13 cellular contexts compared by ENCODE assay signal in genomic region chr3:59978979-59979378, GRCh38.
DNase-seq lines count a peak whose midpoint lies in the region; ATAC-seq, FAIRE-seq and TF ChIP-seq lines count a peak whose summit lies in the region.
"Had no signal": no experiment of that assay in that cellular context is flagged by ENCODE, and none has a peak within 500 bp of the region (broad histone marks: within the 10 kb centered on the region; RNA-seq: fewer than 3 reads in every experiment).

No MANE protein-coding gene starts in this region.

- H3K27ac ChIP-seq in pancreas (no peak overlapping the region), mesenchymal stem cell (ENCODE audit: low read length, poor library complexity, severe bottlenecking) (no peak overlapping the region)

- H3K14ac ChIP-seq in mesenchymal stem cell (ENCODE audit: low read length in 2 of 2) = no peak overlapping the region

- H2BK12ac ChIP-seq in mesenchymal stem cell (ENCODE audit: low read length in 2 of 2) = no peak overlapping the region

- no peak overlapping the region for H2AK5ac ChIP-seq in mesenchymal stem cell (ENCODE audit: low read length, severe bottlenecking)

- no peak overlapping the region for H3K4ac ChIP-seq in mesenchymal stem cell (ENCODE audit: low read depth in 1 of 2, low read length in 2 of 2)

- no peak overlapping the region for H2BK120ac ChIP-seq in mesenchymal stem cell (ENCODE audit: low read depth, low read length)

- no peak overlapping the region for H4K91ac ChIP-seq in mesenchymal stem cell (ENCODE audit: low read length)

- no peak for FAIRE-seq in pancreas (lab: Jason Lieb, UNC)
- FAIRE-seq: frontal cortex, HepG2 had no signal

- no peak overlapping the region for H3K18ac ChIP-seq in mesenchymal stem cell (ENCODE audit: low read depth in 1 of 2, low read length in 2 of 2)

- H3K9me3 ChIP-seq in pancreas (no peaks in the 10 kb centered on the region), mesenchymal stem cell (ENCODE audit: control insufficient read depth, low read length) (peaks cover 3% of the 10 kb centered on the region)

- H3K4me1 ChIP-seq in pancreas (no peaks in the 10 kb centered on the region), mesenchymal stem cell (ENCODE audit: control insufficient read depth, insufficient read depth, low read depth, low read length) (no peaks in the 10 kb centered on the region)

- peak; percentile 54 for DNase-seq in stimulated activated CD4-positive, alpha-beta T cell treated with anti-CD3 and anti-CD28 coated beads, Interleukin-15, amount 100 ng/mL, for 24 hours
- no peak for DNase-seq in pancreas
- no peak for DNase-seq in NCI-H2227 treated with DMSO at 0.1 percent for 48 hours (lab: John Stamatoyannopoulos, UW)
- DNase-seq in mesenchymal stem cell = no peak
- DNase-seq: activated CD8-positive, alpha-beta memory T cell treated with anti-CD3 and anti-CD28 coated beads, Interleukin-2, amount 10 ng/mL, durations not matched to agents 7 days and 5 days; DMS79 treated with DMSO at 0.1 percent for 48 hours; NCI-H2107; SIG-M5 had no signal

- TF ChIP-seq CTCF in pancreas (IDR thresholded peaks at IDR 0.05) = no peak

- peak; percentile 77 for ATAC-seq in GM18870 (IDR thresholded peaks at IDR 0.05; ENCODE audit: unreplicated experiment)
- ATAC-seq in GM21619 (IDR thresholded peaks at IDR 0.05; ENCODE audit: unreplicated experiment) = peak; percentile 79
- peak; percentile 73 for ATAC-seq in HG03460 (IDR thresholded peaks at IDR 0.05; ENCODE audit: unreplicated experiment)
- ATAC-seq in pancreas = no peak
- ATAC-seq: activated CD8-positive, alpha-beta memory T cell treated with anti-CD3 and anti-CD28 coated beads, Interleukin-2, amount 10 ng/mL, durations not matched to agents 7 days and 5 days; HepG2 had no signal

- H3K23ac ChIP-seq in mesenchymal stem cell (ENCODE audit: low read length in 2 of 2) = no peak overlapping the region

- no peak overlapping the region for H3K4me3 ChIP-seq in pancreas
- no peak overlapping the region for H3K4me3 ChIP-seq in mesenchymal stem cell (ENCODE audit: insufficient read depth in 1 of 2, low read depth in 1 of 2, low read length in 2 of 2)

- H2BK15ac ChIP-seq in mesenchymal stem cell (ENCODE audit: low read depth, poor library complexity, severe bottlenecking) = no peak overlapping the region

- no peak overlapping the region for H2BK5ac ChIP-seq in mesenchymal stem cell (ENCODE audit: low read depth, low read length, poor library complexity, severe bottlenecking)

- H2AFZ ChIP-seq in mesenchymal stem cell (ENCODE audit: low read depth, low read length) = no peak overlapping the region

- H3K27me3 ChIP-seq in pancreas (no peaks in the 10 kb centered on the region), mesenchymal stem cell (ENCODE audit: control insufficient read depth in 1 of 2, insufficient read depth in 1 of 2, low read length in 2 of 2) (no peaks in the 10 kb centered on the region)

- intact Hi-C loops in pancreas (cut with DNase I) = no loop called here

- H3K79me1 ChIP-seq in mesenchymal stem cell (replicated peaks; ENCODE audit: low read length, poor library complexity, severe bottlenecking) = no peaks in the 10 kb centered on the region

- no peak overlapping the region for H3K9ac ChIP-seq in mesenchymal stem cell (ENCODE audit: low read length)

- H4K8ac ChIP-seq in mesenchymal stem cell (ENCODE audit: low read length) = no peak overlapping the region

- H3K36me3 ChIP-seq in pancreas (no peaks in the 10 kb centered on the region), mesenchymal stem cell (ENCODE audit: control insufficient read depth in 1 of 2, insufficient read depth in 2 of 2, low read depth in 1 of 2, low read length in 2 of 2) (no peaks in the 10 kb centered on the region)

- H3K4me2 ChIP-seq in mesenchymal stem cell (ENCODE audit: low read length, poor library complexity, severe bottlenecking) = no peak overlapping the region

Comparison
In these comparisons a context has a peak if more than half of its experiments do, and no peak if none do; other contexts are left out.
1. ATAC-seq: peak in GM18870 (single experiment), GM21619 (single experiment) and HG03460 (single experiment); none in pancreas (0 of 4).